Comparison of ENCODE assay signal across 14 cellular contexts in genomic region chr15:40410476-40410875, GRCh38. TPM values are rescaled to one million over a fixed set of nuclear protein-coding genes. Genes with fewer than 3 reads are reported as not detected.
DNase-seq lines count a peak whose midpoint lies in the region; ATAC-seq and TF ChIP-seq lines count a peak whose summit lies in the region.
"Had no signal": no experiment of that assay in that cellular context is flagged by ENCODE, and none has a peak within 500 bp of the region (broad histone marks: within the 10 kb centered on the region; RNA-seq: fewer than 3 reads in every experiment).

No MANE protein-coding gene starts in this region.

- no peaks in the 10 kb centered on the region for H3K27me3 ChIP-seq in osteoblast (ENCODE audit: insufficient read depth, low read length)
- H3K27me3 ChIP-seq: BE2C had no signal

- peaks cover 32% of the 10 kb centered on the region for H3K36me3 Mint-ChIP-seq in activated naive CD8-positive, alpha-beta T cell treated with anti-CD3 and anti-CD28 coated beads for 36 hours
- peaks cover 47% of the 10 kb centered on the region for H3K36me3 Mint-ChIP-seq in activated naive CD8-positive, alpha-beta T cell treated with anti-CD3 and anti-CD28 coated beads, Interleukin-2, amount 50 U/mL, for 24 hours (ENCODE audit: low read depth)
- H3K36me3 Mint-ChIP-seq in activated T-helper 2 cell treated with anti-CD3 and anti-CD28 coated beads, Interferon-gamma antibody, Interleukin-2, Interleukin-4, amounts not matched to agents 10 μg/mL and 5 μg/mL and 100 μg/mL, durations not matched to agents 14 hours and 24 hours and 36 hours (ENCODE audit: low read depth) = peaks cover 73% of the 10 kb centered on the region

- no peak for DNase-seq in activated naive CD8-positive, alpha-beta T cell treated with anti-CD3 and anti-CD28 coated beads for 36 hours
- DNase-seq in activated naive CD8-positive, alpha-beta T cell treated with anti-CD3 and anti-CD28 coated beads, Interleukin-2, amount 50 U/mL, for 24 hours = no peak
- DNase-seq in activated T-helper 2 cell treated with anti-CD3 and anti-CD28 coated beads, Interferon-gamma antibody, Interleukin-2, Interleukin-4, amounts not matched to agents 10 μg/mL and 5 μg/mL and 100 μg/mL, durations not matched to agents 14 hours and 24 hours and 36 hours (ENCODE audit: low spot score) = no peak
- DNase-seq in osteoblast (ENCODE audit: insufficient read length, low spot score, missing footprints) (peak; percentile 22), globus pallidus (ENCODE audit: low spot score) (no peak), NCI-H2107 (lab: John Stamatoyannopoulos, UW) (no peak)
- DNase-seq: BE2C; CD4-positive, alpha-beta memory T cell; DND-41; GDM1; GOT3 had no signal

- no peak overlapping the region for H3K4me2 ChIP-seq in osteoblast (ENCODE audit: insufficient read depth, low read length)
- H3K4me2 ChIP-seq: A549 had no signal

- H2AFZ ChIP-seq in osteoblast (ENCODE audit: low read length) = no peak overlapping the region

- TF ChIP-seq CTCF in osteoblast (IDR thresholded peaks at IDR 0.05; ENCODE audit: extremely low read depth, low read depth, low read length) = no peak

- H3K79me2 ChIP-seq in osteoblast (ENCODE audit: insufficient read depth, low read length) = peaks cover 23% of the 10 kb centered on the region

- H3K9me3 Mint-ChIP-seq in activated naive CD8-positive, alpha-beta T cell treated with anti-CD3 and anti-CD28 coated beads for 36 hours = no peaks in the 10 kb centered on the region
- H3K9me3 Mint-ChIP-seq in activated naive CD8-positive, alpha-beta T cell treated with anti-CD3 and anti-CD28 coated beads, Interleukin-2, amount 50 U/mL, for 24 hours = no peaks in the 10 kb centered on the region
- no peaks in the 10 kb centered on the region for H3K9me3 Mint-ChIP-seq in activated T-helper 2 cell treated with anti-CD3 and anti-CD28 coated beads, Interferon-gamma antibody, Interleukin-2, Interleukin-4, amounts not matched to agents 10 μg/mL and 5 μg/mL and 100 μg/mL, durations not matched to agents 14 hours and 24 hours and 36 hours
- H3K9me3 Mint-ChIP-seq: CD4-positive, alpha-beta memory T cell had no signal

- H3K9me3 ChIP-seq in osteoblast (ENCODE audit: low read depth, low read length) = no peaks in the 10 kb centered on the region
- H3K9me3 ChIP-seq: A549, BE2C, HAP-1 had no signal

- H3K4me1 Mint-ChIP-seq in activated naive CD8-positive, alpha-beta T cell treated with anti-CD3 and anti-CD28 coated beads for 36 hours = peaks cover 30% of the 10 kb centered on the region
- peaks cover 39% of the 10 kb centered on the region for H3K4me1 Mint-ChIP-seq in activated naive CD8-positive, alpha-beta T cell treated with anti-CD3 and anti-CD28 coated beads, Interleukin-2, amount 50 U/mL, for 24 hours
- peaks cover 32% of the 10 kb centered on the region for H3K4me1 Mint-ChIP-seq in activated T-helper 2 cell treated with anti-CD3 and anti-CD28 coated beads, Interferon-gamma antibody, Interleukin-2, Interleukin-4, amounts not matched to agents 10 μg/mL and 5 μg/mL and 100 μg/mL, durations not matched to agents 14 hours and 24 hours and 36 hours (ENCODE audit: low read depth)

- peaks cover 13% of the 10 kb centered on the region for H3K4me1 ChIP-seq in osteoblast (ENCODE audit: insufficient read depth, low read length)
- H3K4me1 ChIP-seq: A549, BE2C had no signal

- intact Hi-C loops in activated T-helper 2 cell treated with anti-CD3 and anti-CD28 coated beads, Interferon-gamma antibody, Interleukin-2, Interleukin-4, amounts not matched to agents 10 μg/mL and 5 μg/mL and 100 μg/mL, durations not matched to agents 14 hours and 24 hours and 36 hours (cut with micrococcal nuclease) = no loop called here

- no peaks in the 10 kb centered on the region for H3K27me3 Mint-ChIP-seq in activated naive CD8-positive, alpha-beta T cell treated with anti-CD3 and anti-CD28 coated beads for 36 hours
- H3K27me3 Mint-ChIP-seq in activated naive CD8-positive, alpha-beta T cell treated with anti-CD3 and anti-CD28 coated beads, Interleukin-2, amount 50 U/mL, for 24 hours = no peaks in the 10 kb centered on the region
- H3K27me3 Mint-ChIP-seq in activated T-helper 2 cell treated with anti-CD3 and anti-CD28 coated beads, Interferon-gamma antibody, Interleukin-2, Interleukin-4, amounts not matched to agents 10 μg/mL and 5 μg/mL and 100 μg/mL, durations not matched to agents 14 hours and 24 hours and 36 hours (ENCODE audit: low read depth) = no peaks in the 10 kb centered on the region
- H3K27me3 Mint-ChIP-seq: CD4-positive, alpha-beta memory T cell had no signal

- no peak overlapping the region for H3K4me3 Mint-ChIP-seq in activated naive CD8-positive, alpha-beta T cell treated with anti-CD3 and anti-CD28 coated beads for 36 hours
- H3K4me3 Mint-ChIP-seq in activated naive CD8-positive, alpha-beta T cell treated with anti-CD3 and anti-CD28 coated beads, Interleukin-2, amount 50 U/mL, for 24 hours = no peak overlapping the region
- H3K4me3 Mint-ChIP-seq in activated T-helper 2 cell treated with anti-CD3 and anti-CD28 coated beads, Interferon-gamma antibody, Interleukin-2, Interleukin-4, amounts not matched to agents 10 μg/mL and 5 μg/mL and 100 μg/mL, durations not matched to agents 14 hours and 24 hours and 36 hours (ENCODE audit: low read depth) = no peak overlapping the region
- H3K4me3 Mint-ChIP-seq: CD4-positive, alpha-beta memory T cell had no signal

- peaks cover 4% of the 10 kb centered on the region for H4K20me1 ChIP-seq in osteoblast (ENCODE audit: insufficient read depth, low read length)

- H3K4me3 ChIP-seq in osteoblast (ENCODE audit: insufficient read depth, low read length) = no peak overlapping the region
- H3K4me3 ChIP-seq: A549, HAP-1 had no signal

- ATAC-seq in activated naive CD8-positive, alpha-beta T cell treated with anti-CD3 and anti-CD28 coated beads, Interleukin-2, amount 50 U/mL, for 24 hours = no peak
- no peak for ATAC-seq in GM19452 (IDR thresholded peaks at IDR 0.05; ENCODE audit: unreplicated experiment)
- ATAC-seq: A549 had no signal

- H3K27ac ChIP-seq in osteoblast (ENCODE audit: low read depth, low read length) = no peak overlapping the region
- H3K27ac ChIP-seq: A549 had no signal

- H3K27ac Mint-ChIP-seq in activated naive CD8-positive, alpha-beta T cell treated with anti-CD3 and anti-CD28 coated beads for 36 hours = peak overlapping the region; percentile 64
- no peak overlapping the region for H3K27ac Mint-ChIP-seq in activated naive CD8-positive, alpha-beta T cell treated with anti-CD3 and anti-CD28 coated beads, Interleukin-2, amount 50 U/mL, for 24 hours
- peak overlapping the region; percentile 14 for H3K27ac Mint-ChIP-seq in activated T-helper 2 cell treated with anti-CD3 and anti-CD28 coated beads, Interferon-gamma antibody, Interleukin-2, Interleukin-4, amounts not matched to agents 10 μg/mL and 5 μg/mL and 100 μg/mL, durations not matched to agents 14 hours and 24 hours and 36 hours

- peaks cover 72% of the 10 kb centered on the region for H3K36me3 ChIP-seq in osteoblast (ENCODE audit: insufficient read depth, low read length)

RNA-seq across cellular contexts. Expression of gene IVD, which starts 4.9 kb away (rescaled TPM):
- 10 to 100 TPM; 64.9 to 68.6 TPM for total RNA-seq in activated naive CD8-positive, alpha-beta T cell treated with anti-CD3 and anti-CD28 coated beads for 36 hours
- total RNA-seq in activated T-helper 2 cell treated with anti-CD3 and anti-CD28 coated beads, Interferon-gamma antibody, Interleukin-2, Interleukin-4, amounts not matched to agents 10 μg/mL and 5 μg/mL and 100 μg/mL, durations not matched to agents 14 hours and 24 hours and 36 hours = 75.2 and 79.4 TPM in 2 replicates
- total RNA-seq in osteoblast = 38.6 and 46.3 TPM in 2 replicates

RNA-seq across cellular contexts. Expression of gene KNSTRN, which starts 28.0 kb away (rescaled TPM):
- 10 to 100 TPM; 54.3 to 56.3 TPM for total RNA-seq in activated naive CD8-positive, alpha-beta T cell treated with anti-CD3 and anti-CD28 coated beads for 36 hours
- total RNA-seq in activated T-helper 2 cell treated with anti-CD3 and anti-CD28 coated beads, Interferon-gamma antibody, Interleukin-2, Interleukin-4, amounts not matched to agents 10 μg/mL and 5 μg/mL and 100 μg/mL, durations not matched to agents 14 hours and 24 hours and 36 hours = 48.1 and 49.9 TPM in 2 replicates
- 19.9 and 28.6 TPM in 2 replicates for total RNA-seq in osteoblast

RNA-seq across cellular contexts. Expression of gene BAHD1, which starts 30.3 kb away (rescaled TPM):
- 10 to 100 TPM; 18.0 to 18.7 TPM for total RNA-seq in activated naive CD8-positive, alpha-beta T cell treated with anti-CD3 and anti-CD28 coated beads for 36 hours
- total RNA-seq in activated T-helper 2 cell treated with anti-CD3 and anti-CD28 coated beads, Interferon-gamma antibody, Interleukin-2, Interleukin-4, amounts not matched to agents 10 μg/mL and 5 μg/mL and 100 μg/mL, durations not matched to agents 14 hours and 24 hours and 36 hours = 26.5 and 26.7 TPM in 2 replicates
- 10.0 and 10.5 TPM in 2 replicates for total RNA-seq in osteoblast

RNA-seq across cellular contexts. Expression of gene DISP2, which starts 52.5 kb away (rescaled TPM):
- under 1 TPM; 0.08 to 0.14 TPM for total RNA-seq in activated naive CD8-positive, alpha-beta T cell treated with anti-CD3 and anti-CD28 coated beads for 36 hours
- 0.05 and 0.39 TPM in 2 replicates for total RNA-seq in activated T-helper 2 cell treated with anti-CD3 and anti-CD28 coated beads, Interferon-gamma antibody, Interleukin-2, Interleukin-4, amounts not matched to agents 10 μg/mL and 5 μg/mL and 100 μg/mL, durations not matched to agents 14 hours and 24 hours and 36 hours
- 0.29 and 0.36 TPM in 2 replicates for total RNA-seq in osteoblast

RNA-seq across cellular contexts. Expression of gene PHGR1, which starts 59.6 kb away (rescaled TPM):
- total RNA-seq in activated naive CD8-positive, alpha-beta T cell treated with anti-CD3 and anti-CD28 coated beads for 36 hours = not detected
- total RNA-seq in activated T-helper 2 cell treated with anti-CD3 and anti-CD28 coated beads, Interferon-gamma antibody, Interleukin-2, Interleukin-4, amounts not matched to agents 10 μg/mL and 5 μg/mL and 100 μg/mL, durations not matched to agents 14 hours and 24 hours and 36 hours = not detected in 2 replicates
- not detected in 2 replicates for total RNA-seq in osteoblast
- total RNA-seq: CD4-positive, alpha-beta memory T cell had no signal
